In the genomic region with DNA sequence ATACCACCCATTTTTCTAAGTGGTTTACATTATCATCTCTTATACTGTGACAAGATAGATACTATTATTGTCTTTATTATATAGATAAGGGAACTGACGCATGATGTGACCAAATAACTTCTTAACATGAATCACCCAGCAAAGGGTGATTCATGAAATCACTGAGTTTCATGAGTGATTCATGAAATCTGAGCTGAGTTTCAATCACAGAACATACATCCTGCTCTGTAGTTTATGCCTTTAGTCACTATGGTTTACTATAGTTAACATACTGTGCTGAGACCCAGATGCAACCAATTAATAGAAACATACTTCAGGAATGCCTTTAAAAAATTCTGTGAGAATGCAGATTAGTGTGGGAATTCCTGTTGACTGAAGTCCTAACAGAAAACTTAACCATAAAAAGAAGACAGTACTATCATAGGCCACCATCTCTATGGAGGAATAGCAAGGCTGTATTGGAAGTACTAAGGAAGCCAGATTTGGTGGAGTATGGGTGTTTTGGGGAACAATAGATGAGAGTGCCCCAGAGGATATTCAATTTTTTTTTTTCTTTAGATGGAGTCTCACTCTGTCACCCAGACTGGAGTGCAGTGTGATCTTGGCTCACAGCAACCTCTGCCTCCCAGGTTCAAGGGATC, we compare ENCODE assay signal across 10 cellular contexts. TPM values are rescaled to one million over a fixed set of nuclear protein-coding genes. Genes with fewer than 3 reads are reported as not detected.
A peak's percentile ranks its signal among the peaks of the same experiment; 100 is the strongest.
DNase-seq lines count a peak whose midpoint lies in the region; ATAC-seq and TF ChIP-seq lines count a peak whose summit lies in the region.
"Had no signal": no experiment of that assay in that cellular context is flagged by ENCODE, and none has a peak within 500 bp of the region (broad histone marks: within the 10 kb centered on the region; RNA-seq: fewer than 3 reads in every experiment).

No MANE protein-coding gene starts in this region.

- H3K4me1 ChIP-seq in ACC112 (ENCODE audit: control insufficient read depth, insufficient read depth, low read length, unreplicated experiment) (peaks cover 27% of the 10 kb centered on the region), RWPE2 (ENCODE audit: insufficient read depth, poor library complexity, severe bottlenecking) (peaks cover 25% of the 10 kb centered on the region)
- H3K4me1 ChIP-seq: HAP-1, parathyroid adenoma had no signal

- no peaks in the 10 kb centered on the region for H3K4me1 Mint-ChIP-seq in glutamatergic neuron (ENCODE audit: low read depth, unreplicated experiment)

- H2AFZ ChIP-seq in ACC112 (ENCODE audit: low read length, unreplicated experiment): no peak overlapping the region
- H2AFZ ChIP-seq: parathyroid adenoma had no signal

- H3K4me3 ChIP-seq in ACC112 (ENCODE audit: low read depth, low read length) (no peak overlapping the region), RWPE2 (ENCODE audit: severe bottlenecking) (no peak overlapping the region), fibroblast of pulmonary artery (replicated peaks; ENCODE audit: low read depth, low read length) (no peak overlapping the region)
- H3K4me3 ChIP-seq: HAP-1 had no signal

- H3K36me3 Mint-ChIP-seq in glutamatergic neuron (ENCODE audit: unreplicated experiment): peaks cover 4% of the 10 kb centered on the region

- H3K27ac ChIP-seq in ACC112 (ENCODE audit: low read depth, low read length) (peak overlapping the region; percentile 95), RWPE2 (ENCODE audit: poor library complexity, severe bottlenecking) (peak overlapping the region; percentile 88)
- H3K27ac ChIP-seq: parathyroid adenoma had no signal

- TF ChIP-seq CTCF in RWPE2 (IDR thresholded peaks at IDR 0.05; ENCODE audit: poor library complexity, severe bottlenecking) (no peak), fibroblast of pulmonary artery (IDR thresholded peaks at IDR 0.05; ENCODE audit: low read length, missing control alignments) (no peak), glutamatergic neuron (IDR thresholded peaks at IDR 0.05; ENCODE audit: partially characterized antibody, unreplicated experiment) (no peak)

- H3K27ac Mint-ChIP-seq in glutamatergic neuron (ENCODE audit: unreplicated experiment): no peak overlapping the region

- no peaks in the 10 kb centered on the region for H3K9me3 ChIP-seq in RWPE2 (ENCODE audit: severe bottlenecking)
- H3K9me3 ChIP-seq: HAP-1 had no signal

- no peaks in the 10 kb centered on the region for H3K36me3 ChIP-seq in ACC112 (ENCODE audit: insufficient read depth, low read length)
- H3K36me3 ChIP-seq in RWPE2 (ENCODE audit: low read depth): no peaks in the 10 kb centered on the region
- H3K36me3 ChIP-seq: HAP-1 had no signal

- H3K27me3 Mint-ChIP-seq in glutamatergic neuron (ENCODE audit: unreplicated experiment): no peaks in the 10 kb centered on the region

- H3K79me2 ChIP-seq in ACC112 (ENCODE audit: control insufficient read depth, insufficient read depth, low read length, unreplicated experiment): no peaks in the 10 kb centered on the region
- H3K79me2 ChIP-seq: parathyroid adenoma had no signal

- H3K9me3 Mint-ChIP-seq in glutamatergic neuron (ENCODE audit: unreplicated experiment): peaks cover 9% of the 10 kb centered on the region

- ATAC-seq in GM18868 (IDR thresholded peaks at IDR 0.05; ENCODE audit: unreplicated experiment): peak; percentile 82
- ATAC-seq in RWPE2 (ENCODE audit: low read depth): peak; percentile 97
- ATAC-seq in HG03196 (IDR thresholded peaks at IDR 0.05; ENCODE audit: unreplicated experiment): no peak
- ATAC-seq in HG03097 (IDR thresholded peaks at IDR 0.05; ENCODE audit: low FRiP score, unreplicated experiment): no peak

- H3K27me3 ChIP-seq in ACC112 (ENCODE audit: insufficient read depth, low read length): no peaks in the 10 kb centered on the region
- no peaks in the 10 kb centered on the region for H3K27me3 ChIP-seq in RWPE2 (ENCODE audit: insufficient read depth, poor library complexity, severe bottlenecking)

- no peak overlapping the region for H3K4me3 Mint-ChIP-seq in glutamatergic neuron (ENCODE audit: unreplicated experiment)

- DNase-seq in RWPE2 (ENCODE audit: low spot score): no peak
- DNase-seq in fibroblast of pulmonary artery (ENCODE audit: low read depth): peak; percentile 87
- DNase-seq in glutamatergic neuron: no peak
- no peak for DNase-seq in NOMO-1 treated with DMSO at 0.1 percent for 48 hours (lab: John Stamatoyannopoulos, UW; ENCODE audit: unreplicated experiment)

RNA-seq across cellular contexts. Expression of a gene that starts 43.1 kb away (rescaled TPM):
- 16.3 TPM for total RNA-seq in glutamatergic neuron (ENCODE audit: unreplicated experiment)

Comparison
In these comparisons a context has a peak if more than half of its experiments do, and no peak if none do; other contexts are left out.
1. ATAC-seq: peak in GM18868 (single experiment) and RWPE2 (single experiment); none in HG03196 (single experiment) and HG03097 (single experiment).